9 cellular contexts compared by ENCODE assay signal in the genomic region with DNA sequence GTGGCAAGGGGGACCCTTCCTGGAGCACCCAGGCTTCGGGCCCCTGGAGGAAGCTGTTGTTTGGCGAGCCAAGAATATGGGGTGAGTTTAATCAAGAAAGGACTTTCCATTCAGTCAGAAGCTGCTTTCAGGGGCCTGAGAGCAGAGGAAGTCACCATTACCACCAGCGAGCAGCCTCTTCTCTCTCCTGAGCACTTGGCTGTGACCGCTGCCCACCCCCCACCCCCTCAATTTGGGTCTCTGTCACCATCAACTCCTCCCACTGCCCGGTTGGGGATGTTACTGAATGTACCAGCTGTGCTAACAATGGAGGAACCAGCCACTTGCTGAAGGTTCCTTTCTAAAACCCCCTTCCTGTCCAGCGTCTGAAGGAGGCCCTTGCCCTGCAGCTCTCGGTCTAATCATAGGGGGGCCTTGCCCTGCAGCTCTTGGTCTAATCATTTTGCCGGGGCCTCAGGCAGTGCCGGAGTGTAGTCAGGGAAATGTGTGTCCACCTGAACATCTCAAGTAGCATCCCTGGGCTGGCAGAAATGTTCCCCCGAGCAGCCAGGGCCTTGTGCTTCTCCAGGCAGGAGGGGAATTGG. TPM values are rescaled to one million over a fixed set of nuclear protein-coding genes. Genes with fewer than 3 reads are reported as not detected.
DNase-seq lines count a peak whose midpoint lies in the region; ATAC-seq lines count a peak whose summit lies in the region.
"Had no signal": no experiment of that assay in that cellular context is flagged by ENCODE, and none has a peak within 500 bp of the region (broad histone marks: within the 10 kb centered on the region; RNA-seq: fewer than 3 reads in every experiment).

No MANE protein-coding gene starts in this region.

- no peaks in the 10 kb centered on the region for H3K9me3 ChIP-seq in CD4-positive, CD25-positive, alpha-beta regulatory T cell (ENCODE audit: control insufficient read depth in 2 of 2, low read length in 2 of 2)
- H3K9me3 ChIP-seq in mononuclear cell (ENCODE audit: low read depth, low read length) = no peaks in the 10 kb centered on the region
- no peaks in the 10 kb centered on the region for H3K9me3 ChIP-seq in MG63
- H3K9me3 ChIP-seq in GM23248 (ENCODE audit: low read depth) = no peaks in the 10 kb centered on the region

- no peak overlapping the region for H2AFZ ChIP-seq in GM23248

- peaks cover 16% of the 10 kb centered on the region for H3K36me3 ChIP-seq in CD4-positive, CD25-positive, alpha-beta regulatory T cell (ENCODE audit: control insufficient read depth, insufficient read depth, low read length)
- H3K36me3 ChIP-seq in MG63 (no peaks in the 10 kb centered on the region), GM23248 (ENCODE audit: low read depth) (no peaks in the 10 kb centered on the region)

- peaks cover 0 to 54% (median 31%) of the 10 kb centered on the region in 4 donors for H3K4me1 Mint-ChIP-seq in CD4-positive, CD25-positive, alpha-beta regulatory T cell
- peaks cover 32% of the 10 kb centered on the region for H3K4me1 Mint-ChIP-seq in T-helper 2 cell treated with Interferon-gamma antibody and Interleukin-4, amounts not matched to agents 5 μg/mL and 100 μg/mL, for 36 hours (ENCODE audit: low read depth)

- H4K20me1 ChIP-seq in GM23248 (ENCODE audit: insufficient read depth) = no peaks in the 10 kb centered on the region

- H3K27me3 Mint-ChIP-seq in CD4-positive, CD25-positive, alpha-beta regulatory T cell = no peaks in the 10 kb centered on the region
- H3K27me3 Mint-ChIP-seq in T-helper 2 cell treated with Interferon-gamma antibody and Interleukin-4, amounts not matched to agents 5 μg/mL and 100 μg/mL, for 36 hours (ENCODE audit: low read depth) = no peaks in the 10 kb centered on the region

- no peak overlapping the region for H3K9ac ChIP-seq in GM23248

- H3K27ac ChIP-seq in CD4-positive, CD25-positive, alpha-beta regulatory T cell (ENCODE audit: insufficient read depth, low read length, poor library complexity, severe bottlenecking) = peak overlapping the region; percentile 85
- H3K27ac ChIP-seq in GM23248 = no peak overlapping the region

- in situ Hi-C loops in GM23248 (cut with MboI) = no loop called here

- H3K4me3 Mint-ChIP-seq in CD4-positive, CD25-positive, alpha-beta regulatory T cell = peak overlapping the region; percentile 87 to 97 (median 96)
- H3K4me3 Mint-ChIP-seq in T-helper 2 cell treated with Interferon-gamma antibody and Interleukin-4, amounts not matched to agents 5 μg/mL and 100 μg/mL, for 36 hours = peak overlapping the region; percentile 99

- peak overlapping the region; percentile 94 to 97 (median 96) for H3K27ac Mint-ChIP-seq in CD4-positive, CD25-positive, alpha-beta regulatory T cell
- peak overlapping the region; percentile 90 for H3K27ac Mint-ChIP-seq in T-helper 2 cell treated with Interferon-gamma antibody and Interleukin-4, amounts not matched to agents 5 μg/mL and 100 μg/mL, for 36 hours

- ATAC-seq in CD4-positive, CD25-positive, alpha-beta regulatory T cell (ENCODE audit: low read depth in 2 of 2) = no peak
- ATAC-seq in GM19351 (IDR thresholded peaks at IDR 0.05; ENCODE audit: unreplicated experiment) = peak; percentile 11

- H3K9me3 Mint-ChIP-seq in CD4-positive, CD25-positive, alpha-beta regulatory T cell = peaks cover 0 to 2% (median 0%) of the 10 kb centered on the region in 7 donors
- no peaks in the 10 kb centered on the region for H3K9me3 Mint-ChIP-seq in T-helper 2 cell treated with Interferon-gamma antibody and Interleukin-4, amounts not matched to agents 5 μg/mL and 100 μg/mL, for 36 hours

- peak in 1 of 3 donors; percentile 44 for DNase-seq in CD4-positive, CD25-positive, alpha-beta regulatory T cell
- peak; percentile 45 for DNase-seq in T-helper 2 cell treated with Interferon-gamma antibody and Interleukin-4, amounts not matched to agents 5 μg/mL and 100 μg/mL, for 36 hours (ENCODE audit: low spot score)
- DNase-seq in NCI-H774 (lab: John Stamatoyannopoulos, UW) (no peak), MG63 (no peak), NCI-H1105 treated with DMSO at 0.1 percent for 48 hours (lab: John Stamatoyannopoulos, UW) (no peak), GM23248 (no peak)

- no peaks in the 10 kb centered on the region for H3K79me2 ChIP-seq in GM23248 (ENCODE audit: insufficient read depth)

- no peak overlapping the region for H3K4me2 ChIP-seq in GM23248 (ENCODE audit: unreplicated experiment)

- H3K27me3 ChIP-seq in CD4-positive, CD25-positive, alpha-beta regulatory T cell (ENCODE audit: control insufficient read depth, insufficient read depth, low read length) = no peaks in the 10 kb centered on the region
- H3K27me3 ChIP-seq in mononuclear cell (ENCODE audit: insufficient read depth, low read length) (no peaks in the 10 kb centered on the region), MG63 (no peaks in the 10 kb centered on the region), GM23248 (replicated peaks; ENCODE audit: insufficient read depth) (no peaks in the 10 kb centered on the region)

- no peaks in the 10 kb centered on the region for H3F3A ChIP-seq in GM23248 (ENCODE audit: insufficient read depth)

- H3K9me2 ChIP-seq in GM23248 (ENCODE audit: insufficient read depth) = no peaks in the 10 kb centered on the region

- WGBS in GM23248 (ENCODE audit: low coverage in 1 of 2, low lambda C conversion rate in 2 of 2, missing lambda C conversion rate in 2 of 2), 2 experiments = 85 to 86% methylated on average over 8 to 10 of the region's 10 CpGs

- peak overlapping the region; percentile 98 for H3K4me3 ChIP-seq in CD4-positive, CD25-positive, alpha-beta regulatory T cell (ENCODE audit: low read depth, low read length)
- peak overlapping the region; percentile 97 for H3K4me3 ChIP-seq in mononuclear cell (ENCODE audit: low read length)
- no peak overlapping the region for H3K4me3 ChIP-seq in MG63
- H3K4me3 ChIP-seq in GM23248 = no peak overlapping the region

- H3K36me3 Mint-ChIP-seq in CD4-positive, CD25-positive, alpha-beta regulatory T cell = peaks cover 5% of the 10 kb centered on the region
- H3K36me3 Mint-ChIP-seq in T-helper 2 cell treated with Interferon-gamma antibody and Interleukin-4, amounts not matched to agents 5 μg/mL and 100 μg/mL, for 36 hours (ENCODE audit: low read depth) = peaks cover 41% of the 10 kb centered on the region

- H3K4me1 ChIP-seq in CD4-positive, CD25-positive, alpha-beta regulatory T cell (ENCODE audit: control insufficient read depth, insufficient read depth, low read length, poor library complexity, severe bottlenecking) = peaks cover 54% of the 10 kb centered on the region
- H3K4me1 ChIP-seq in mononuclear cell (ENCODE audit: insufficient read depth, low read length) (peaks cover 56% of the 10 kb centered on the region), GM23248 (ENCODE audit: insufficient read depth) (no peaks in the 10 kb centered on the region)

RNA-seq across cellular contexts. Expression of a gene that starts 1.0 kb away (rescaled TPM):
- total RNA-seq in CD4-positive, CD25-positive, alpha-beta regulatory T cell = 278 TPM
- 10 to 100 TPM; 56.9 to 79.8 (median 69.0) TPM for polyA plus RNA-seq in CD4-positive, CD25-positive, alpha-beta regulatory T cell
- total RNA-seq in mononuclear cell = 122 TPM
- total RNA-seq in MG63 (2014; rRNA removed; shearing (Covaris generic); ENCODE audit: low replicate concordance) = not detected in 2 replicates
- not detected in 2 replicates for total RNA-seq in GM23248 (2014; rRNA removed; shearing (Covaris generic))
- 0.13 and 0.23 TPM in 2 replicates for polyA plus RNA-seq in GM23248 (2016; fragmentation: Nextera tagmentation; extraction: Ambion mirVana)
- polyA plus RNA-seq: neural cell had no signal

RNA-seq across cellular contexts. Expression of a gene that starts 28.6 kb away (rescaled TPM):
- total RNA-seq in CD4-positive, CD25-positive, alpha-beta regulatory T cell = not detected
- not detected for polyA plus RNA-seq in CD4-positive, CD25-positive, alpha-beta regulatory T cell
- not detected for total RNA-seq in mononuclear cell
- total RNA-seq in MG63 (2014; rRNA removed; shearing (Covaris generic); ENCODE audit: low replicate concordance) = not detected in 2 replicates
- not detected in 2 replicates for total RNA-seq in GM23248 (2014; rRNA removed; shearing (Covaris generic))
- not detected in 2 replicates for polyA plus RNA-seq in GM23248 (2016; fragmentation: Nextera tagmentation; extraction: Ambion mirVana)
- polyA plus RNA-seq: neural cell had no signal

RNA-seq across cellular contexts. Expression of a gene that starts 48.0 kb away (rescaled TPM):
- not detected for total RNA-seq in CD4-positive, CD25-positive, alpha-beta regulatory T cell
- polyA plus RNA-seq in CD4-positive, CD25-positive, alpha-beta regulatory T cell = under 1 TPM in 1 of 4 donors, not detected in 3; 0.21 TPM
- 0.21 TPM for total RNA-seq in mononuclear cell
- 26.1 and 52.2 TPM in 2 replicates for total RNA-seq in MG63 (2014; rRNA removed; shearing (Covaris generic); ENCODE audit: low replicate concordance)
- total RNA-seq in GM23248 (2014; rRNA removed; shearing (Covaris generic)) = 0.43 TPM in 1 of 2 replicates, not detected in the other
- 0.35 TPM in 1 of 2 replicates, not detected in the other for polyA plus RNA-seq in GM23248 (2016; fragmentation: Nextera tagmentation; extraction: Ambion mirVana)

Comparison
In these comparisons a context has a peak if more than half of its experiments do, and no peak if none do; other contexts are left out.
1. H3K4me3 ChIP-seq: peak in CD4-positive, CD25-positive, alpha-beta regulatory T cell (single experiment) and mononuclear cell (single experiment); none in MG63 (single experiment) and GM23248 (single experiment).
2. RNA of a gene that starts 1.0 kb away (total RNA-seq): 278 TPM in CD4-positive, CD25-positive, alpha-beta regulatory T cell (single experiment) and 122 TPM in mononuclear cell (single experiment); not detected in MG63 and not detected in GM23248; every median in the first group is over 100 times any median in the second.
3. RNA of a gene that starts 48.0 kb away (total RNA-seq): 26.1 to 52.2 TPM in MG63; 0.43 TPM in GM23248, 0.21 TPM in mononuclear cell (single experiment) and not detected in CD4-positive, CD25-positive, alpha-beta regulatory T cell (single experiment); every median in the first group is over 10 times any median in the second.